21 cellular contexts compared by ENCODE assay signal in genomic region chr7:83691095-83691494, GRCh38. TPM values are rescaled to one million over a fixed set of nuclear protein-coding genes. Genes with fewer than 3 reads are reported as not detected.
"Had no signal": no experiment of that assay in that cellular context is flagged by ENCODE, and none has a peak within 500 bp of the region (broad histone marks: within the 10 kb centered on the region; RNA-seq: fewer than 3 reads in every experiment).

No MANE protein-coding gene starts in this region.

- ATAC-seq: esophagus mucosa; heart right ventricle; left colon; left ventricle myocardium superior; naive thymus-derived CD4-positive, alpha-beta T cell had no signal

- H3K9me3 ChIP-seq: colonic mucosa, heart right ventricle, right atrium auricular region, stomach, uterus had no signal

- H3K36me3 ChIP-seq: colonic mucosa, heart right ventricle, right atrium auricular region, stomach, uterus had no signal

- H3K36me3 Mint-ChIP-seq: naive thymus-derived CD4-positive, alpha-beta T cell; type B pancreatic cell had no signal

- H3K27ac ChIP-seq: colonic mucosa, heart right ventricle, right atrium auricular region, stomach, uterus had no signal

- H3K4me3 ChIP-seq: colonic mucosa, heart right ventricle, lung, right atrium auricular region, stomach, uterus had no signal

- DNase-seq: colonic mucosa; dermis blood vessel endothelial cell; heart right ventricle; hypothalamus; left colon; left ventricle myocardium superior; naive thymus-derived CD4-positive, alpha-beta T cell; nephron progenitor cell; posterior cingulate gyrus; small intestine; stimulated activated CD4-positive, alpha-beta T cell treated with anti-CD3 and anti-CD28 coated beads, Interleukin-12 subunit alpha, Interleukin-12 subunit beta, amount 100 ng/mL, for 4 hours; stimulated activated naive CD4-positive, alpha-beta T cell; stomach; substantia nigra; uterus had no signal

- H3K4me3 Mint-ChIP-seq: naive thymus-derived CD4-positive, alpha-beta T cell; nephron progenitor cell; type B pancreatic cell had no signal

- H3K9me3 Mint-ChIP-seq: nephron progenitor cell had no signal

- H3K27me3 ChIP-seq: colonic mucosa, heart right ventricle, right atrium auricular region, stomach, uterus had no signal

- H3K27me3 Mint-ChIP-seq: naive thymus-derived CD4-positive, alpha-beta T cell; type B pancreatic cell had no signal

- H3K4me1 ChIP-seq: colonic mucosa, heart right ventricle, right atrium auricular region, stomach, uterus had no signal

- H3K27ac Mint-ChIP-seq: naive thymus-derived CD4-positive, alpha-beta T cell; nephron progenitor cell; type B pancreatic cell had no signal

RNA-seq across cellular contexts. Expression of gene SEMA3E, which starts 42.2 kb away (rescaled TPM):
- total RNA-seq: kidney epithelial cell; mononuclear cell; naive thymus-derived CD4-positive, alpha-beta T cell had no signal
- polyA plus RNA-seq: naive thymus-derived CD4-positive, alpha-beta T cell had no signal
